In the genomic region with DNA sequence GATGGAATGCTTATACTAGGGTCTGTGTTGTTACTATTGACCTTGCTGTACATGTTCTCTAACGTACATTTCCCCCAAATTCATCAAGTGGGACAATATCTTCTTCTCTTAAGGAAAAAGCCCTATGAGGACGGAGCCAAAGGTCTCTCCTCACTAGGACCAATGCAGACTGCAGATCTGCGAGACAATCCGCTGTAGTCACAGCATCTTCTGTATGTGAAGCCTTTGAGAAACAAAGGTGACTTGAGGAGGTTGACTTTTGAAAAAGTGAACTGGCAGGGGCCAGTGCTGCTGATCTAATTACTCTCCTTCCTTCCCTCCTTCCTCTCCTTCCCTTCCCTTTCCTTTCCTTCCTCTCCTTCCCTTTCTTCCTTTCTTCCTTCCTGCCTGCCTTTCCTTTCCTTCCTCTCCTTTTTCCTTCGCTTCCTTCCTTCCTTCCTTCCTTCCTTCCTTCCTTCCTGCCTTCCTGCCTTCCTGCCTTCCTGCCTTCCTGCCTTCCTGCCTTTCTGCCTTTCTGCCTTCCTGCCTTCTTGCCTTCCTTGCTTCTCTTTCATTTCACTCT, we compare ENCODE assay signal across 19 cellular contexts.
"Had no signal": no experiment of that assay in that cellular context is flagged by ENCODE, and none has a peak within 500 bp of the region (broad histone marks: within the 10 kb centered on the region; RNA-seq: fewer than 3 reads in every experiment).

No MANE protein-coding gene starts in this region.

- H3K79me2 ChIP-seq: hepatocyte had no signal

- H3K4me1 ChIP-seq: colonic mucosa, esophagus muscularis mucosa, sigmoid colon, stomach, testis had no signal

- DNase-seq: activated B cell treated with CpG ODN at 0.5 μM for 24 hours; activated CD4-positive, alpha-beta T cell treated with anti-CD3 and anti-CD28 coated beads, Interleukin-2, amount 10 ng/mL, durations not matched to agents 24 days and 14 days; activated CD8-positive, alpha-beta memory T cell treated with anti-CD3 and anti-CD28 coated beads, Interleukin-2, amount 50 U/mL, for 48 hours; activated gamma-delta T cell treated with Interleukin-2 at 50 U/mL for 16 hours; activated naive CD8-positive, alpha-beta T cell treated with anti-CD3 and anti-CD28 coated beads for 36 hours; activated T-cell treated with anti-CD3 and anti-CD28 coated beads, Interleukin-2, amount 50 U/mL, for 72 hours; amygdala; central memory CD4-positive, alpha-beta T cell; colonic mucosa; sigmoid colon; stimulated activated CD4-positive, alpha-beta T cell treated with anti-CD3 and anti-CD28 coated beads, Interleukin-12 subunit alpha, Interleukin-12 subunit beta, amount 100 ng/mL, for 4 hours; stimulated activated CD4-positive, alpha-beta T cell treated with anti-CD3 and anti-CD28 coated beads, Interleukin-2, amount 100 ng/mL, for 24 hours; stomach; testis; upper lobe of left lung had no signal

- H3K27ac ChIP-seq: colonic mucosa, esophagus muscularis mucosa, hepatocyte, sigmoid colon, stomach, testis, upper lobe of left lung had no signal

- H3K4me3 Mint-ChIP-seq: activated B cell treated with CpG ODN at 0.5 μM for 24 hours; activated CD4-positive, alpha-beta T cell treated with anti-CD3 and anti-CD28 coated beads, Interleukin-2, amount 10 ng/mL, durations not matched to agents 24 days and 14 days; activated naive CD8-positive, alpha-beta T cell treated with anti-CD3 and anti-CD28 coated beads for 36 hours; activated T-cell treated with anti-CD3 and anti-CD28 coated beads, Interleukin-2, amount 50 U/mL, for 72 hours; brain; nephron had no signal

- H3K27me3 Mint-ChIP-seq: activated B cell treated with CpG ODN at 0.5 μM for 24 hours; activated CD4-positive, alpha-beta T cell treated with anti-CD3 and anti-CD28 coated beads, Interleukin-2, amount 10 ng/mL, durations not matched to agents 24 days and 14 days; brain had no signal

- H3K27me3 ChIP-seq: colonic mucosa, esophagus muscularis mucosa, hepatocyte, sigmoid colon, stomach, testis, upper lobe of left lung had no signal

- H2AFZ ChIP-seq: hepatocyte had no signal

- H3K4me2 ChIP-seq: hepatocyte had no signal

- H3K9me3 Mint-ChIP-seq: activated B cell treated with CpG ODN at 0.5 μM for 24 hours; activated CD4-positive, alpha-beta T cell treated with anti-CD3 and anti-CD28 coated beads, Interleukin-2, amount 10 ng/mL, durations not matched to agents 24 days and 14 days; activated naive CD8-positive, alpha-beta T cell treated with anti-CD3 and anti-CD28 coated beads for 36 hours had no signal

- H3K36me3 Mint-ChIP-seq: activated naive CD8-positive, alpha-beta T cell treated with anti-CD3 and anti-CD28 coated beads for 36 hours had no signal

- H3K4me3 ChIP-seq: colonic mucosa, esophagus muscularis mucosa, hepatocyte, sigmoid colon, stomach, testis, upper lobe of left lung had no signal

- ATAC-seq: activated T-cell treated with anti-CD3 and anti-CD28 coated beads, Interleukin-2, amount 50 U/mL, for 72 hours had no signal

- H3K36me3 ChIP-seq: colonic mucosa, esophagus muscularis mucosa, sigmoid colon, stomach, upper lobe of left lung had no signal

- H3K27ac Mint-ChIP-seq: activated B cell treated with CpG ODN at 0.5 μM for 24 hours; activated CD4-positive, alpha-beta T cell treated with anti-CD3 and anti-CD28 coated beads, Interleukin-2, amount 10 ng/mL, durations not matched to agents 24 days and 14 days; activated naive CD8-positive, alpha-beta T cell treated with anti-CD3 and anti-CD28 coated beads for 36 hours; activated T-cell treated with anti-CD3 and anti-CD28 coated beads, Interleukin-2, amount 50 U/mL, for 72 hours had no signal

- H3K9me3 ChIP-seq: colonic mucosa, esophagus muscularis mucosa, sigmoid colon, stomach, testis, upper lobe of left lung had no signal

- H3K4me1 Mint-ChIP-seq: activated B cell treated with CpG ODN at 0.5 μM for 24 hours; activated CD4-positive, alpha-beta T cell treated with anti-CD3 and anti-CD28 coated beads, Interleukin-2, amount 10 ng/mL, durations not matched to agents 24 days and 14 days; activated naive CD8-positive, alpha-beta T cell treated with anti-CD3 and anti-CD28 coated beads for 36 hours had no signal
